ENCODE assay signal across 6 cellular contexts in the genomic region with DNA sequence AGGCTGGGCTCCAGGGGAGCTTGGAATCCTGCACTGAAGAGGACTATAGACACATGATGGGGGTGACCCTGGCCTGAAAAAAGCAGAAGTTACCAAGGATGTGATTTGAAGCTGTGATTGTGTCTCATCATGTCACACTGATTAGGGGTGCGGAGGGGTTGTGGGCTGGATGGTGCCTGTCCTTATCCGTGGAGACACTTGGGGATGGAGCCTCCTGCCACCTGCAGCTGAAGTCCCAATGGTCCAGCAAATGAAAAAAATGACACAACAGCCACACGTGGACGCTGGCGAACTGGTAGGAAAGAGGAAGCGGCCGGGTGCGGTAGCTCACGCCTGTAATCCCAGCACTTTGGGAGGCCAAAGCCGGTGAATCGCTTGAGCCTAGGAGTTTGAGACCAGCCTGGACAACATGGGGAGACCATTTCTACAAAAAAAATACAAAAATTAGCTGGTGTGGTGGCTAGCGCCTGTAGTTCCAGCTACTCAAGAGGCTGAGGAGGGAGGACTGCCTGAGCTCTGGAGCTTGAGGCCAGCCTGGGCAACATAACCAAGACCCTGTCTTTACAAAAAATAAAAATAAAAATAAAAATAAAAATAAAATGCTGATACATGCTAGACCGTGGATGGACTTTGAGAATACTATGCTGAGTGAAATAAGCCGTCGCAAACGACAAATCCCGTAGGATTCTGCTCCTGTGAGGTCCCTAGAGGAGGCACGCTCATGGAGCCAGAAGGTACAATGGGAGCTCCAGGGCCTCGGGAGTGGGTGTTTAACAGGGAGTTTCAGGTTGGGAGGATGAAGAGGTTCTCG. TPM values are rescaled to one million over a fixed set of nuclear protein-coding genes. Genes with fewer than 3 reads are reported as not detected.
DNase-seq lines count a peak whose midpoint lies in the region; TF ChIP-seq lines count a peak whose summit lies in the region.

No MANE protein-coding gene starts in this region.

- H3K4me3 ChIP-seq in ascending aorta, result peak overlapping the region; percentile 80 to 91

- H3K9me3 Mint-ChIP-seq in nephron, result no peaks in the 10 kb centered on the region

- peaks cover 0 to 11% of the 10 kb centered on the region in 2 donors for H3K4me1 ChIP-seq in ascending aorta

- DNase-seq in NCI-H82 (lab: John Stamatoyannopoulos, UW) (peak; percentile 45), NCI-H82 treated with DMSO at 0.1 percent for 48 hours (lab: John Stamatoyannopoulos, UW; ENCODE audit: unreplicated experiment) (no peak), ascending aorta (ENCODE audit: low spot score in 2 of 2) (no peak)
- DNase-seq in stimulated activated CD4-positive, alpha-beta T cell treated with anti-CD3 and anti-CD28 coated beads, Interleukin-2, amount 100 ng/mL, for 48 hours, result no peak
- DNase-seq in NK-92 treated with Interleukin-12 subunit alpha and Interleukin-12 subunit beta, amount 100 ng/mL, for 24 hours (lab: John Stamatoyannopoulos, UW), result no peak

- H3K27ac Mint-ChIP-seq in nephron, result peak overlapping the region; percentile 93 to 97 (median 96)

- intact Hi-C loops in ascending aorta (cut with DNase I), result loop anchor here (1.0 to 5.0 kb wide), 4 partner anchors 15 to 376 kb away; partner anchors contain the start of genes ARF1 and GJC2

- no peaks in the 10 kb centered on the region for H3K27me3 Mint-ChIP-seq in nephron (ENCODE audit: low read depth)

- no peaks in the 10 kb centered on the region for H3K36me3 Mint-ChIP-seq in nephron (ENCODE audit: low read depth)

- TF ChIP-seq CTCF in ascending aorta (IDR thresholded peaks at IDR 0.05), result no peak
- no peak for TF ChIP-seq CTCF in nephron (IDR thresholded peaks at IDR 0.05; ENCODE audit: unreplicated experiment in 3 of 3)

- no peaks in the 10 kb centered on the region for H3K27me3 ChIP-seq in ascending aorta

- H3K4me3 Mint-ChIP-seq in nephron, result peak overlapping the region; percentile 87 to 94 (median 94)

- peak overlapping the region; percentile 94 to 98 for H3K27ac ChIP-seq in ascending aorta

- H3K9me3 ChIP-seq in ascending aorta, result no peaks in the 10 kb centered on the region

- peaks cover 20% of the 10 kb centered on the region for H3K4me1 Mint-ChIP-seq in nephron

- H3K36me3 ChIP-seq in ascending aorta, result no peaks in the 10 kb centered on the region

RNA-seq across cellular contexts. Expression of gene IBA57, which starts 0.8 kb away (rescaled TPM):
- 55.6 TPM for total RNA-seq in ascending aorta

RNA-seq across cellular contexts. Expression of gene GJC2, which starts 15.0 kb away (rescaled TPM):
- 5.4 TPM for total RNA-seq in ascending aorta

RNA-seq across cellular contexts. Expression of gene GUK1, which starts 24.7 kb away (rescaled TPM):
- total RNA-seq in ascending aorta, result 979 TPM

RNA-seq across cellular contexts. Expression of gene OBSCN, which starts 43.1 kb away (rescaled TPM):
- total RNA-seq in ascending aorta, result 28.6 TPM

RNA-seq across cellular contexts. Expression of gene MRPL55, which starts 55.7 kb away (rescaled TPM):
- total RNA-seq in ascending aorta, result 23.6 TPM
